Comparison of ENCODE assay signal across 8 cellular contexts in genomic region chr1:70685300-70686286, GRCh38.
DNase-seq lines count a peak whose midpoint lies in the region; ATAC-seq, FAIRE-seq and TF ChIP-seq lines count a peak whose summit lies in the region.

No MANE protein-coding gene starts in this region.

- no peaks in the 10 kb centered on the region for H3K9me3 Mint-ChIP-seq in CD8-positive, alpha-beta T cell
- H3K9me3 Mint-ChIP-seq in endothelial cell (ENCODE audit: unreplicated experiment) = no peaks in the 10 kb centered on the region

- H3K27ac ChIP-seq in CD8-positive, alpha-beta T cell (ENCODE audit: low read depth, low read length) = no peak overlapping the region
- H3K27ac ChIP-seq in mesendoderm (ENCODE audit: low read depth, low read length) (no peak overlapping the region), thoracic aorta (no peak overlapping the region)

- intact Hi-C loops in CD8-positive, alpha-beta T cell (cut with DNase I, micrococcal nuclease) = loop anchor here in 1 of 2 experiments (2.0 kb wide), 1 partner anchor 365 kb away; no protein-coding TSS in a partner anchor

- POLR2A ChIA-PET in CD8-positive, alpha-beta T cell (lab: Charles Lee) = no interaction called here

- peak; percentile 66 for TF ChIP-seq CTCF in CD8-positive, alpha-beta T cell (IDR thresholded peaks at IDR 0.05)
- TF ChIP-seq CTCF in WI38 (IDR thresholded peaks at IDR 0.05; ENCODE audit: low read depth, low read length) (peak; percentile 29), endothelial cell (IDR thresholded peaks at IDR 0.05; ENCODE audit: unreplicated experiment) (peak; percentile 91), thoracic aorta (IDR thresholded peaks at IDR 0.05) (peak; percentile 92)

- no peaks in the 10 kb centered on the region for H3K27me3 ChIP-seq in CD8-positive, alpha-beta T cell (ENCODE audit: insufficient read depth, low read length)
- H3K27me3 ChIP-seq in mesendoderm (ENCODE audit: insufficient read depth, low read length, poor library complexity) (no peaks in the 10 kb centered on the region), thoracic aorta (replicated peaks; ENCODE audit: insufficient read depth) (no peaks in the 10 kb centered on the region)

- H2BK15ac ChIP-seq in mesendoderm (replicated peaks; ENCODE audit: low read depth) = no peak overlapping the region

- no peaks in the 10 kb centered on the region for H3K36me3 Mint-ChIP-seq in CD8-positive, alpha-beta T cell
- H3K36me3 Mint-ChIP-seq in endothelial cell (ENCODE audit: low read depth, unreplicated experiment) = no peaks in the 10 kb centered on the region

- peak in 6 of 7 experiments; percentile 7 to 52 (median 25) for DNase-seq in CD8-positive, alpha-beta T cell
- no peak for DNase-seq in GM19239 (ENCODE audit: insufficient read length, low spot score)
- peak; percentile 57 for DNase-seq in NCI-H2171 treated with DMSO at 0.1 percent for 48 hours (lab: John Stamatoyannopoulos, UW)
- DNase-seq in endothelial cell (ENCODE audit: low spot score) = peak; percentile 64
- peak; percentile 89 for DNase-seq in mesendoderm
- DNase-seq in thoracic aorta (ENCODE audit: low spot score) = peak; percentile 19

- H3K4me3 ChIP-seq in CD8-positive, alpha-beta T cell (ENCODE audit: low read depth, low read length) = no peak overlapping the region
- H3K4me3 ChIP-seq in WI38 (ENCODE audit: low read depth, low read length) (no peak overlapping the region), mesendoderm (ENCODE audit: low read length) (no peak overlapping the region), thoracic aorta (no peak overlapping the region)

- H2BK5ac ChIP-seq in mesendoderm (ENCODE audit: low read length) = no peak overlapping the region

- no peak overlapping the region for H3K27ac Mint-ChIP-seq in CD8-positive, alpha-beta T cell
- no peak overlapping the region for H3K27ac Mint-ChIP-seq in endothelial cell (ENCODE audit: unreplicated experiment)

- no peak overlapping the region for H3K4me2 ChIP-seq in mesendoderm (ENCODE audit: low read length)

- no peaks in the 10 kb centered on the region for H3K79me2 ChIP-seq in mesendoderm (ENCODE audit: control insufficient read depth, insufficient read depth, low read length)

- no peaks in the 10 kb centered on the region for H3K79me1 ChIP-seq in mesendoderm (ENCODE audit: low read length)

- H3K4me3 Mint-ChIP-seq in CD8-positive, alpha-beta T cell = no peak overlapping the region
- H3K4me3 Mint-ChIP-seq in endothelial cell (ENCODE audit: unreplicated experiment) = no peak overlapping the region

- FAIRE-seq in GM19239 (lab: Jason Lieb, UNC) = peak; percentile 87

- H3K23ac ChIP-seq in mesendoderm (ENCODE audit: low read length) = no peak overlapping the region

- H3K18ac ChIP-seq in mesendoderm (ENCODE audit: low read length) = no peak overlapping the region

- H3K9ac ChIP-seq in mesendoderm (ENCODE audit: low read length) = no peak overlapping the region

- H3K4ac ChIP-seq in mesendoderm (ENCODE audit: low read depth, low read length) = no peak overlapping the region

- no peaks in the 10 kb centered on the region for H3K4me1 Mint-ChIP-seq in CD8-positive, alpha-beta T cell (ENCODE audit: low read depth)
- H3K4me1 Mint-ChIP-seq in endothelial cell (ENCODE audit: unreplicated experiment) = no peaks in the 10 kb centered on the region

- H4K8ac ChIP-seq in mesendoderm (ENCODE audit: low read depth, low read length) = no peak overlapping the region

- peak; percentile 55 for ATAC-seq in CD8-positive, alpha-beta T cell
- ATAC-seq in HG03108 (IDR thresholded peaks at IDR 0.05; ENCODE audit: unreplicated experiment) = peak; percentile 95
- ATAC-seq in thoracic aorta (ENCODE audit: insufficient number of reproducible peaks, low FRiP score, low read depth) = peak; percentile 82

- H3K9me3 ChIP-seq in CD8-positive, alpha-beta T cell (ENCODE audit: low read length) = no peaks in the 10 kb centered on the region
- no peaks in the 10 kb centered on the region for H3K9me3 ChIP-seq in thoracic aorta

- no CpG with 5 or more reads among the region's 13 CpGs for WGBS in mesendoderm (ENCODE audit: extremely low coverage, insufficient coverage, low lambda C conversion rate)

- H3K56ac ChIP-seq in mesendoderm (ENCODE audit: low read length) = no peak overlapping the region

- H2AK5ac ChIP-seq in mesendoderm (ENCODE audit: low read length) = no peak overlapping the region

- no peaks in the 10 kb centered on the region for H3K4me1 ChIP-seq in CD8-positive, alpha-beta T cell (ENCODE audit: insufficient read depth, low read length)
- H3K4me1 ChIP-seq in mesendoderm (ENCODE audit: control insufficient read depth, low read depth, low read length) (no peaks in the 10 kb centered on the region), thoracic aorta (ENCODE audit: control insufficient read depth in 1 of 2, low read depth in 2 of 2) (no peaks in the 10 kb centered on the region)

- no peak overlapping the region for H4K5ac ChIP-seq in mesendoderm (ENCODE audit: low read length)

- CTCF ChIA-PET in CD8-positive, alpha-beta T cell (lab: Charles Lee) = interaction anchor here (1.0 to 3.3 kb wide), 3 partner anchors 8 to 364 kb away, joined by 3 to 18 read pairs (median 8); no protein-coding TSS in a partner anchor

- H3K27me3 Mint-ChIP-seq in CD8-positive, alpha-beta T cell (ENCODE audit: low read depth) = peaks cover 12% of the 10 kb centered on the region
- H3K27me3 Mint-ChIP-seq in endothelial cell (ENCODE audit: unreplicated experiment) = no peaks in the 10 kb centered on the region

- no peaks in the 10 kb centered on the region for H3K36me3 ChIP-seq in CD8-positive, alpha-beta T cell (ENCODE audit: insufficient read depth, low read length)
- no peaks in the 10 kb centered on the region for H3K36me3 ChIP-seq in mesendoderm (ENCODE audit: control insufficient read depth, insufficient read depth, low read length)
- H3K36me3 ChIP-seq in thoracic aorta = no peaks in the 10 kb centered on the region

- H2BK120ac ChIP-seq in mesendoderm (ENCODE audit: low read depth, low read length) = no peak overlapping the region

Comparison
In these comparisons a context has a peak if more than half of its experiments do, and no peak if none do; other contexts are left out.
1. CTCF ChIP-seq: peak in every context shown above with its lines; median percentile 92 in thoracic aorta; 91 in endothelial cell; 66 in CD8-positive, alpha-beta T cell; 29 in WI38.